ENCODE assay signal across 1 cellular context in the genomic region with DNA sequence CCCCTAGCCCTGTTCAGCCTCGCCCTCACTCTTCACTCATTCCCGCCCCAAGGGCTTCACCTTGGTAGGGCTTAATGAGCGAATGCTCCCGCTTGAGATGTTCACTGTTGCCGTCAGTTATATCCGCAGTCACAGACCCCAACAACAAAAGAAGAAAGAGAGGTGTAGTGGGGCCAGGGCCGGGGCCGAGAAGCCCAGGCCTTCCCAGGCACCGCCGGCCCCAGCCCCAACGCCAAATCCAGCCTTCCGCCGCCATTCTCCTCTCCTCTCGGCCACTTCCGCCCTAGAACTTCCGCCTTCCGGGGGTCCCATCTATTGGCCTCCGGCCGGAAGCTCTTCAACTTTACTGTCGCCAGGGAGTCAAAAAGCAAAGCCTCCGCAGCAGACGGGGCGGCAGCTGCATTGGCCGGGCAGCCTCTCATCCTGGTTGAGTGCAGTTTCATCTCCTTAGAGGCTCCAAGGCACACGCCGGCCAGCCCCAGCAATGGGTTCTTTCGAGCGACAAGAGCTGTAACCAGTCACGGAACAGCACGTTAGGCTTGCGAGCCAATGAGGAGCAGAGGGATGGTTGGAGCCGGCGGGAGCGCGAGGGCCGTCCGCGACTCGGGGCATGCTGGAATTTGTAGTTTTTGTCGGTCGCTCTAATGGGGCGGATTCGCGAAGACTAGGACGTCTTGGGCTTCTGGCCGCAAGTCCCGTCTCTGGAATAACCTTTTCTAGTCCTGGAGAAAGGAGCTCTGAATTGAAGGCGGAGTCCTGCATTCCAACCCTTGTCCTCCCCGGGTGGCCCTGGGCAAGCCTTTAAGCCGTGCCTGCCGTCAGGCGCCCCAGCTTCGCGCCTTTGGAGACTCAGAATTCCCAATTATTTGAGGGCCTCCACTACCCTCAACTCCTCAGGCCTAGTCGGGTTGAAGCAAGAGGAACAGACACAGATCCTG.
A peak's percentile ranks its signal among the peaks of the same experiment; 100 is the strongest.
TF ChIP-seq lines count a peak whose summit lies in the region.

A gene with protein sequence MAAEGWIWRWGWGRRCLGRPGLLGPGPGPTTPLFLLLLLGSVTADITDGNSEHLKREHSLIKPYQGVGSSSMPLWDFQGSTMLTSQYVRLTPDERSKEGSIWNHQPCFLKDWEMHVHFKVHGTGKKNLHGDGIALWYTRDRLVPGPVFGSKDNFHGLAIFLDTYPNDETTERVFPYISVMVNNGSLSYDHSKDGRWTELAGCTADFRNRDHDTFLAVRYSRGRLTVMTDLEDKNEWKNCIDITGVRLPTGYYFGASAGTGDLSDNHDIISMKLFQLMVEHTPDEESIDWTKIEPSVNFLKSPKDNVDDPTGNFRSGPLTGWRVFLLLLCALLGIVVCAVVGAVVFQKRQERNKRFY (minus strand): TSS at position 277 of the 938 bp plus-strand sequence. CDS start 21 bp downstream, at position 256.

TF ChIP-seq in GM12878, 131 proteins besides CTCF, POLR2A, EP300 and RAD21 (continued from another document):
- TF ChIP-seq, protein P1, sequence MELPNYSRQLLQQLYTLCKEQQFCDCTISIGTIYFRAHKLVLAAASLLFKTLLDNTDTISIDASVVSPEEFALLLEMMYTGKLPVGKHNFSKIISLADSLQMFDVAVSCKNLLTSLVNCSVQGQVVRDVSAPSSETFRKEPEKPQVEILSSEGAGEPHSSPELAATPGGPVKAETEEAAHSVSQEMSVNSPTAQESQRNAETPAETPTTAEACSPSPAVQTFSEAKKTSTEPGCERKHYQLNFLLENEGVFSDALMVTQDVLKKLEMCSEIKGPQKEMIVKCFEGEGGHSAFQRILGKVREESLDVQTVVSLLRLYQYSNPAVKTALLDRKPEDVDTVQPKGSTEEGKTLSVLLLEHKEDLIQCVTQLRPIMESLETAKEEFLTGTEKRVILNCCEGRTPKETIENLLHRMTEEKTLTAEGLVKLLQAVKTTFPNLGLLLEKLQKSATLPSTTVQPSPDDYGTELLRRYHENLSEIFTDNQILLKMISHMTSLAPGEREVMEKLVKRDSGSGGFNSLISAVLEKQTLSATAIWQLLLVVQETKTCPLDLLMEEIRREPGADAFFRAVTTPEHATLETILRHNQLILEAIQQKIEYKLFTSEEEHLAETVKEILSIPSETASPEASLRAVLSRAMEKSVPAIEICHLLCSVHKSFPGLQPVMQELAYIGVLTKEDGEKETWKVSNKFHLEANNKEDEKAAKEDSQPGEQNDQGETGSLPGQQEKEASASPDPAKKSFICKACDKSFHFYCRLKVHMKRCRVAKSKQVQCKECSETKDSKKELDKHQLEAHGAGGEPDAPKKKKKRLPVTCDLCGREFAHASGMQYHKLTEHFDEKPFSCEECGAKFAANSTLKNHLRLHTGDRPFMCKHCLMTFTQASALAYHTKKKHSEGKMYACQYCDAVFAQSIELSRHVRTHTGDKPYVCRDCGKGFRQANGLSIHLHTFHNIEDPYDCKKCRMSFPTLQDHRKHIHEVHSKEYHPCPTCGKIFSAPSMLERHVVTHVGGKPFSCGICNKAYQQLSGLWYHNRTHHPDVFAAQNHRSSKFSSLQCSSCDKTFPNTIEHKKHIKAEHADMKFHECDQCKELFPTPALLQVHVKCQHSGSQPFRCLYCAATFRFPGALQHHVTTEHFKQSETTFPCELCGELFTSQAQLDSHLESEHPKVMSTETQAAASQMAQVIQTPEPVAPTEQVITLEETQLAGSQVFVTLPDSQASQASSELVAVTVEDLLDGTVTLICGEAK (IDR thresholded peaks at IDR 0.05; ENCODE audit: borderline replicate concordance): peak; percentile 99
- TF ChIP-seq SIX5 (IDR thresholded peaks at IDR 0.05; ENCODE audit: low read depth, low read length, severe bottlenecking) (peak; percentile 87), ESRRA (IDR thresholded peaks at IDR 0.05; ENCODE audit: low read length) (no peak), ETV6 (conservative IDR thresholded peaks at IDR 0.05 in 1 of 2, IDR thresholded peaks at IDR 0.05 in 1 of 2; ENCODE audit: borderline replicate concordance in 1 of 2, low read depth in 1 of 2) (peak in 1 of 2 experiments; percentile 65; a peak in 1 of 4 replicates), IKZF2 (IDR thresholded peaks at IDR 0.05) (peak in 1 of 2 experiments; percentile 42; a peak in 1 of 4 replicates), SMAD1 (IDR thresholded peaks at IDR 0.05; ENCODE audit: low read depth, partially characterized antibody) (no peak), NFXL1 (IDR thresholded peaks at IDR 0.05; ENCODE audit: borderline replicate concordance) (no peak), STAT1 (conservative IDR thresholded peaks at IDR 0.05) (0 out of 2 replicates have a peak, but pooled peaks have one; percentile 78), SMAD5 (IDR thresholded peaks at IDR 0.05; ENCODE audit: low read depth) (peak; percentile 75), KLF5 (IDR thresholded peaks at IDR 0.05; ENCODE audit: partially characterized antibody) (peak; percentile 84), RAD51 (IDR thresholded peaks at IDR 0.05) (no peak), PAX5 (IDR thresholded peaks at IDR 0.05; ENCODE audit: borderline replicate concordance, low read depth, low read length) (0 out of 2 replicates have a peak, but pooled peaks have one; percentile 4), CBFB (IDR thresholded peaks at IDR 0.05; ENCODE audit: low read depth) (peak; percentile 76; the same call in 1 of the 2 replicates), SREBF1 (IDR thresholded peaks at IDR 0.05; ENCODE audit: low read length) (peak; percentile 78), SPI1 (IDR thresholded peaks at IDR 0.05; ENCODE audit: borderline replicate concordance, insufficient read depth, low read depth, low read length) (peak; percentile 61; the same call in 1 of the 2 replicates), POLR2AphosphoS5 (IDR thresholded peaks at IDR 0.05; ENCODE audit: low read length) (peak; percentile 87), ZNF274 (IDR thresholded peaks at IDR 0.05; ENCODE audit: insufficient read depth, insufficient read length) (no peak), CEBPZ (IDR thresholded peaks at IDR 0.05; ENCODE audit: low read depth, low read length) (no peak), TCF7 (IDR thresholded peaks at IDR 0.05; ENCODE audit: borderline replicate concordance) (no peak)
- TF ChIP-seq, protein P2, sequence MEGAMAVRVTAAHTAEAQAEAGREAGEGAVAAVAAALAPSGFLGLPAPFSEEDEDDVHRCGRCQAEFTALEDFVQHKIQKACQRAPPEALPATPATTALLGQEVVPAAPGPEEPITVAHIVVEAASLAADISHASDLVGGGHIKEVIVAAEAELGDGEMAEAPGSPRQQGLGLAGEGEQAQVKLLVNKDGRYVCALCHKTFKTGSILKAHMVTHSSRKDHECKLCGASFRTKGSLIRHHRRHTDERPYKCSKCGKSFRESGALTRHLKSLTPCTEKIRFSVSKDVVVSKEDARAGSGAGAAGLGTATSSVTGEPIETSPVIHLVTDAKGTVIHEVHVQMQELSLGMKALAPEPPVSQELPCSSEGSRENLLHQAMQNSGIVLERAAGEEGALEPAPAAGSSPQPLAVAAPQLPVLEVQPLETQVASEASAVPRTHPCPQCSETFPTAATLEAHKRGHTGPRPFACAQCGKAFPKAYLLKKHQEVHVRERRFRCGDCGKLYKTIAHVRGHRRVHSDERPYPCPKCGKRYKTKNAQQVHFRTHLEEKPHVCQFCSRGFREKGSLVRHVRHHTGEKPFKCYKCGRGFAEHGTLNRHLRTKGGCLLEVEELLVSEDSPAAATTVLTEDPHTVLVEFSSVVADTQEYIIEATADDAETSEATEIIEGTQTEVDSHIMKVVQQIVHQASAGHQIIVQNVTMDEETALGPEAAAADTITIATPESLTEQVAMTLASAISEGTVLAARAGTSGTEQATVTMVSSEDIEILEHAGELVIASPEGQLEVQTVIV (IDR thresholded peaks at IDR 0.05; ENCODE audit: borderline replicate concordance, partially characterized antibody): peak; percentile 96
- TF ChIP-seq, protein P3, sequence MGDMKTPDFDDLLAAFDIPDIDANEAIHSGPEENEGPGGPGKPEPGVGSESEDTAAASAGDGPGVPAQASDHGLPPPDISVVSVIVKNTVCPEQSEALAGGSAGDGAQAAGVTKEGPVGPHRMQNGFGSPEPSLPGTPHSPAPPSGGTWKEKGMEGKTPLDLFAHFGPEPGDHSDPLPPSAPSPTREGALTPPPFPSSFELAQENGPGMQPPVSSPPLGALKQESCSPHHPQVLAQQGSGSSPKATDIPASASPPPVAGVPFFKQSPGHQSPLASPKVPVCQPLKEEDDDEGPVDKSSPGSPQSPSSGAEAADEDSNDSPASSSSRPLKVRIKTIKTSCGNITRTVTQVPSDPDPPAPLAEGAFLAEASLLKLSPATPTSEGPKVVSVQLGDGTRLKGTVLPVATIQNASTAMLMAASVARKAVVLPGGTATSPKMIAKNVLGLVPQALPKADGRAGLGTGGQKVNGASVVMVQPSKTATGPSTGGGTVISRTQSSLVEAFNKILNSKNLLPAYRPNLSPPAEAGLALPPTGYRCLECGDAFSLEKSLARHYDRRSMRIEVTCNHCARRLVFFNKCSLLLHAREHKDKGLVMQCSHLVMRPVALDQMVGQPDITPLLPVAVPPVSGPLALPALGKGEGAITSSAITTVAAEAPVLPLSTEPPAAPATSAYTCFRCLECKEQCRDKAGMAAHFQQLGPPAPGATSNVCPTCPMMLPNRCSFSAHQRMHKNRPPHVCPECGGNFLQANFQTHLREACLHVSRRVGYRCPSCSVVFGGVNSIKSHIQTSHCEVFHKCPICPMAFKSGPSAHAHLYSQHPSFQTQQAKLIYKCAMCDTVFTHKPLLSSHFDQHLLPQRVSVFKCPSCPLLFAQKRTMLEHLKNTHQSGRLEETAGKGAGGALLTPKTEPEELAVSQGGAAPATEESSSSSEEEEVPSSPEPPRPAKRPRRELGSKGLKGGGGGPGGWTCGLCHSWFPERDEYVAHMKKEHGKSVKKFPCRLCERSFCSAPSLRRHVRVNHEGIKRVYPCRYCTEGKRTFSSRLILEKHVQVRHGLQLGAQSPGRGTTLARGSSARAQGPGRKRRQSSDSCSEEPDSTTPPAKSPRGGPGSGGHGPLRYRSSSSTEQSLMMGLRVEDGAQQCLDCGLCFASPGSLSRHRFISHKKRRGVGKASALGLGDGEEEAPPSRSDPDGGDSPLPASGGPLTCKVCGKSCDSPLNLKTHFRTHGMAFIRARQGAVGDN (IDR thresholded peaks at IDR 0.05): no peak
- TF ChIP-seq, protein P4, sequence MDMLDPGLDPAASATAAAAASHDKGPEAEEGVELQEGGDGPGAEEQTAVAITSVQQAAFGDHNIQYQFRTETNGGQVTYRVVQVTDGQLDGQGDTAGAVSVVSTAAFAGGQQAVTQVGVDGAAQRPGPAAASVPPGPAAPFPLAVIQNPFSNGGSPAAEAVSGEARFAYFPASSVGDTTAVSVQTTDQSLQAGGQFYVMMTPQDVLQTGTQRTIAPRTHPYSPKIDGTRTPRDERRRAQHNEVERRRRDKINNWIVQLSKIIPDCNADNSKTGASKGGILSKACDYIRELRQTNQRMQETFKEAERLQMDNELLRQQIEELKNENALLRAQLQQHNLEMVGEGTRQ (IDR thresholded peaks at IDR 0.05; ENCODE audit: borderline replicate concordance, low read depth, low read length): no peak
